In genomic region chr17:81468765-81469121, GRCh38 we compare ENCODE assay signal across 29 cellular contexts.
"Had no signal": no experiment of that assay in that cellular context is flagged by ENCODE, and none has a peak within 500 bp of the region (broad histone marks: within the 10 kb centered on the region; RNA-seq: fewer than 3 reads in every experiment).

No MANE protein-coding gene starts in this region.

- H3K9me3 ChIP-seq: colonic mucosa, gastrocnemius medialis, heart left ventricle, left lung, mucosa of descending colon, neutrophil, pancreas, thoracic aorta, tibial nerve, upper lobe of right lung, uterus had no signal

- H3K36me3 ChIP-seq: colonic mucosa, gastrocnemius medialis, pancreas, thoracic aorta, upper lobe of right lung, uterus had no signal

- H3K27me3 ChIP-seq: colonic mucosa, gastrocnemius medialis, heart left ventricle, hepatocyte, left lung, neutrophil, pancreas, tibial nerve, upper lobe of right lung, uterus had no signal

- H3K27me3 Mint-ChIP-seq: naive thymus-derived CD4-positive, alpha-beta T cell had no signal

- H3K4me3 Mint-ChIP-seq: dendritic cell treated with granulocyte-macrophage colony-stimulating factor and Interleukin-4, amounts not matched to agents 40 ng/mL and 50 ng/mL, for 4 days; endodermal cell; mesothelial cell of epicardium; naive thymus-derived CD4-positive, alpha-beta T cell; nephron had no signal

- H3K4me1 ChIP-seq: colonic mucosa, left lung, upper lobe of right lung, uterus had no signal

- H3K4me3 ChIP-seq: colonic mucosa, gastrocnemius medialis, heart left ventricle, hepatocyte, left lung, mucosa of descending colon, pancreas, smooth muscle cell, thoracic aorta, tibial nerve, upper lobe of right lung, uterus had no signal

- H3K9me3 Mint-ChIP-seq: dendritic cell treated with granulocyte-macrophage colony-stimulating factor and Interleukin-4, amounts not matched to agents 40 ng/mL and 50 ng/mL, for 4 days; mesothelial cell of epicardium; naive thymus-derived CD4-positive, alpha-beta T cell; nephron had no signal

- H3K27ac ChIP-seq: colonic mucosa, epithelial cell of prostate, gastrocnemius medialis, heart left ventricle, hepatocyte, left lung, pancreas, thoracic aorta, tibial nerve, upper lobe of right lung, uterus had no signal

- H3K27ac Mint-ChIP-seq: dendritic cell treated with granulocyte-macrophage colony-stimulating factor and Interleukin-4, amounts not matched to agents 40 ng/mL and 50 ng/mL, for 4 days; endodermal cell; mesothelial cell of epicardium; naive thymus-derived CD4-positive, alpha-beta T cell; progenitor cell of endocrine pancreas had no signal

- H3K4me2 ChIP-seq: hepatocyte, smooth muscle cell had no signal

- H3K36me3 Mint-ChIP-seq: mesothelial cell of epicardium; naive thymus-derived CD4-positive, alpha-beta T cell had no signal

- DNase-seq: colonic mucosa; effector CD8-positive, alpha-beta T cell; endodermal cell; foreskin fibroblast; gastrocnemius medialis; heart left ventricle; kidney; left lung; mesenchymal stem cell; mucosa of descending colon; naive thymus-derived CD4-positive, alpha-beta T cell; pancreas; stimulated activated CD4-positive, alpha-beta T cell treated with anti-CD3 and anti-CD28 coated beads, Interleukin-12 subunit alpha, Interleukin-12 subunit beta, amount 100 ng/mL, for 4 hours; stimulated activated CD4-positive, alpha-beta T cell treated with anti-CD3 and anti-CD28 coated beads, Interleukin-1b, Interleukin-23, amount 100 ng/mL, for 48 hours; stimulated activated CD4-positive, alpha-beta T cell treated with anti-CD3 and anti-CD28 coated beads, Interleukin-4, amount 100 ng/mL, for 1 hour; stimulated activated CD8-positive, alpha-beta memory T cell treated with anti-CD3 and anti-CD28 coated beads, Interleukin-4, amount 100 ng/mL, for 48 hours; stimulated activated naive CD4-positive, alpha-beta T cell; upper lobe of right lung; uterus had no signal

- H3K4me1 Mint-ChIP-seq: endodermal cell; naive thymus-derived CD4-positive, alpha-beta T cell had no signal
